Comparison of ENCODE assay signal across 22 cellular contexts in the genomic region with DNA sequence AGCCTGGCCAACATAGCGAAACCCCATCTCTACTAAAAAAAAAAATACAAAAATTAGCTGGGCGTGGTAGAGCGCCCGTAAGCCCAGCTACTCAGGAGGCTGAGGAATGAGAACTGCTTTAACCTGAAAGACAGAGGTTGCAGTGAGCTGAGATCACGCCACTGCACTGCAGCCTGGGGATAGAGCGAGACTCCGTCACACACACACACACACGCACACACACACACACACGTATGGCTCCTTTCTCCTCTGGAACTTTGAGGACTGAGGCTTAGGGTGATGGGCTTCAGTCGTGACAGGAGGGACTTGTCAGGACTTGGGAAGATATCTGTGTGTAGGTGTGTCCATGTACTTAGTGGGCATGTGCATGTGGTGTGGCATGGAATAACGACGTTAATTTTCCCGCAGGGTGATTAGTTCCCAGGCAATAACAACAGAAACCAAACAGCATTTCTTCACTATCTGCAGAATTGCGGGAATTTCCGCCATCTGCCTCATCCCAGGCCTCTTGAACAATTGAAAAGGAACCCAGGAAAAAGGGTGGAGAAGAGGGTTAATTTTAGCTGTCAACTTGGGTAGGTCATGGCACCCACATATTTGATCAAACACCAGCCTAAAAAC.
"Had no signal": no experiment of that assay in that cellular context is flagged by ENCODE, and none has a peak within 500 bp of the region (broad histone marks: within the 10 kb centered on the region; RNA-seq: fewer than 3 reads in every experiment).

No MANE protein-coding gene starts in this region.

- H3K4me1 Mint-ChIP-seq: activated naive CD4-positive, alpha-beta T cell treated with anti-CD3 and anti-CD28 coated beads, Interleukin-2, amount 50 U/mL, for 24 hours; memory B cell had no signal

- H3K4me3 Mint-ChIP-seq: activated naive CD4-positive, alpha-beta T cell treated with anti-CD3 and anti-CD28 coated beads, Interleukin-2, amount 50 U/mL, for 24 hours; memory B cell; nephron had no signal

- H3K27ac ChIP-seq: cardiac muscle cell, epithelial cell of prostate, left ventricle myocardium inferior, sigmoid colon, tibial artery had no signal

- H3K27ac Mint-ChIP-seq: activated naive CD4-positive, alpha-beta T cell treated with anti-CD3 and anti-CD28 coated beads, Interleukin-2, amount 50 U/mL, for 24 hours; memory B cell had no signal

- H3K9me3 Mint-ChIP-seq: activated naive CD4-positive, alpha-beta T cell treated with anti-CD3 and anti-CD28 coated beads, Interleukin-2, amount 50 U/mL, for 24 hours; memory B cell; nephron had no signal

- H3K9me3 ChIP-seq: left ventricle myocardium inferior, sigmoid colon, tibial artery had no signal

- H3K4me1 ChIP-seq: left ventricle myocardium inferior, sigmoid colon, tibial artery had no signal

- H3K4me3 ChIP-seq: cardiac muscle cell, left ventricle myocardium inferior, sigmoid colon, tibial artery had no signal

- H3K36me3 ChIP-seq: cardiac muscle cell, left ventricle myocardium inferior, sigmoid colon, tibial artery had no signal

- H3K27me3 ChIP-seq: cardiac muscle cell, sigmoid colon, tibial artery had no signal

- DNase-seq: activated CD4-positive, alpha-beta T cell treated with anti-CD3 and anti-CD28 coated beads, Interleukin-2, amount 50 U/mL, for 1 hour; activated CD4-positive, CD25-positive, alpha-beta regulatory T cell treated with anti-CD3 and anti-CD28 coated beads, Interleukin-2, amount 50 U/mL, for 72 hours; activated CD8-positive, alpha-beta memory T cell treated with anti-CD3 and anti-CD28 coated beads for 24 hours; activated CD8-positive, alpha-beta memory T cell treated with anti-CD3 and anti-CD28 coated beads, Interleukin-2, amount 50 U/mL, for 48 hours; activated effector memory CD4-positive, alpha-beta T cell treated with anti-CD3 and anti-CD28 coated beads, Interleukin-2, amount 50 U/mL, for 16 hours; activated T-cell treated with anti-CD3 and anti-CD28 coated beads, Interleukin-2, amount 50 U/mL, for 48 hours; amniotic stem cell; dermis blood vessel endothelial cell; effector memory CD4-positive, alpha-beta T cell; foreskin melanocyte; glutamatergic neuron; hypothalamus; left ventricle myocardium inferior; sigmoid colon; stimulated activated naive CD4-positive, alpha-beta T cell; T1000 had no signal
